ENCODE assay signal across 20 cellular contexts in genomic region chr20:58004146-58004545, GRCh38.
"Had no signal": no experiment of that assay in that cellular context is flagged by ENCODE, and none has a peak within 500 bp of the region (broad histone marks: within the 10 kb centered on the region; RNA-seq: fewer than 3 reads in every experiment).

No MANE protein-coding gene starts in this region.

- H3K4me1 Mint-ChIP-seq: endodermal cell, immature natural killer cell had no signal

- H3K79me2 ChIP-seq: parathyroid adenoma had no signal

- H3K9me3 Mint-ChIP-seq: endodermal cell; immature natural killer cell; natural killer cell treated with Interleukin-12 subunit alpha and Interleukin-12 subunit beta and Interleukin-15 and Interleukin-18, amount 100 ng/mL, for 72 hours had no signal

- H3K4me1 ChIP-seq: colonic mucosa, foreskin keratinocyte, parathyroid adenoma had no signal

- H3K36me3 Mint-ChIP-seq: immature natural killer cell; natural killer cell treated with Interleukin-12 subunit alpha and Interleukin-12 subunit beta and Interleukin-15 and Interleukin-18, amount 100 ng/mL, for 72 hours had no signal

- H3K27ac Mint-ChIP-seq: endodermal cell; immature natural killer cell; natural killer cell treated with Interleukin-12 subunit alpha and Interleukin-12 subunit beta and Interleukin-15 and Interleukin-18, amount 100 ng/mL, for 72 hours had no signal

- DNase-seq: colonic mucosa; effector CD4-positive, alpha-beta T cell; endodermal cell; foreskin keratinocyte; immature natural killer cell; left ventricle myocardium superior; mesenchymal stem cell; midbrain; sigmoid colon; stimulated activated CD4-positive, alpha-beta T cell treated with anti-CD3 and anti-CD28 coated beads, Interleukin-12 subunit alpha, Interleukin-12 subunit beta, amount 100 ng/mL, for 4 hours; stimulated activated naive CD4-positive, alpha-beta T cell; stomach; transverse colon had no signal

- ATAC-seq: left ventricle myocardium superior had no signal

- H2AFZ ChIP-seq: parathyroid adenoma had no signal

- H3K4me3 Mint-ChIP-seq: endodermal cell; immature natural killer cell; natural killer cell treated with Interleukin-12 subunit alpha and Interleukin-12 subunit beta and Interleukin-15 and Interleukin-18, amount 100 ng/mL, for 72 hours had no signal

- FAIRE-seq: endothelial cell of umbilical vein, keratinocyte had no signal

- H3K27me3 ChIP-seq: colonic mucosa, sigmoid colon, transverse colon had no signal

- H3K9ac ChIP-seq: parathyroid adenoma had no signal

- H3K27ac ChIP-seq: colonic mucosa, foreskin keratinocyte, parathyroid adenoma, sigmoid colon, skin epidermis, stomach, thoracic aorta, transverse colon had no signal

- H3K36me3 ChIP-seq: colonic mucosa, sigmoid colon, stomach, thoracic aorta, transverse colon had no signal

- H3K9me3 ChIP-seq: colonic mucosa, sigmoid colon, stomach, thoracic aorta, transverse colon had no signal

- H3K4me3 ChIP-seq: colonic mucosa, lung, sigmoid colon, skin epidermis, stomach, thoracic aorta, transverse colon had no signal
